In the genomic region with DNA sequence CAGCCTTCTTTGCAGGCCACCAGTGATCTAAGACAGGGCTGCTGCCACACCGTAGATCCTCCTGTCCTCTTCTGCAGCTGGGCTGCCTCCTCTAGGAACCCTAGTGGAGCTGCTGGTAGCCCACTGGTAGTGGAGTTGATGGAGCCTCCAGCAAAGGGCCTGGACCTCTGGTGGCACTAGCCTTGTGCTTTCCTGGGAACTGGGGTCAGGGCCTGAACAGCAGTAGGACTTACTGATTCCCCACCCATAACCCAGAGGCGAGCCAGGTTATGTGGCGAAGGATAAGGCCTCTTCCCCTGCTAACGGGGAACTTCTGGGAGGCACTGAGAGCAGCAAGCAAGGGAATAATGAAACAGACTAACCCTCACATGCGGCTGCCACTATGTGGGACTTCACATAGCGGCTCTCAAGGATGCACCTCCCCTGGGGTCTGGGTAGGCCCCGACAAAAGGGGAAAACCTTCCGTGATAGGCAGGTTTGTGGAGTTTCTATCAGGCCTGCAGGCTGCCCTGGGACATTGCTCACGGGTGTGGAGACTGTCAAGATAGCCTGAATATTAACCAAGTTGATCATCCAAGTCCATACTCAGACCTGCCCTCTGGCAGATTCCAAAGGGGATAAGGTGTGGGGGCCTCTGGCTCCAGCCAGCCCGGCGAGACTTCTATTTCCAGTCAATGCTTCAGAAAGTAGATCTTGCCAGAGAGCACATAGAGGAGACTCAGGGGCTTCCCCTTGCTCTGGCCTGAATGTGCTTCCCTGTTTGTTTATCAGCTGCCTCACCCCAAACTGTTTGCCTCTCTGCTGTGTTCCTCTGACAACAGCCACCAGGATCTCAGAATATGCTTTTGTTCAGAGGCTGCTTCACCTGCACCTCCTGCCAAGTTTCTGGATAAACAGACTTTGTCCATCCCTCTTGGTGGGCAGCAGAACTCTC, we compare ENCODE assay signal across 20 cellular contexts. TPM values are rescaled to one million over a fixed set of nuclear protein-coding genes. Genes with fewer than 3 reads are reported as not detected.
DNase-seq lines count a peak whose midpoint lies in the region; ATAC-seq and TF ChIP-seq lines count a peak whose summit lies in the region.
"Had no signal": no experiment of that assay in that cellular context is flagged by ENCODE, and none has a peak within 500 bp of the region (broad histone marks: within the 10 kb centered on the region; RNA-seq: fewer than 3 reads in every experiment).

No MANE protein-coding gene starts in this region.

- POLR2A ChIA-PET in CD8-positive, alpha-beta memory T cell (lab: Charles Lee) = no interaction called here

- no peak overlapping the region for H3K4me3 Mint-ChIP-seq in neural crest cell
- H3K4me3 Mint-ChIP-seq in CD8-positive, alpha-beta memory T cell = no peak overlapping the region
- H3K4me3 Mint-ChIP-seq: activated naive CD4-positive, alpha-beta T cell treated with anti-CD3 and anti-CD28 coated beads for 36 hours; nephron; WTC11 had no signal

- H3K36me3 Mint-ChIP-seq in neural crest cell (ENCODE audit: low read depth) = peaks cover 6% of the 10 kb centered on the region
- H3K36me3 Mint-ChIP-seq in CD8-positive, alpha-beta memory T cell = peaks cover 0 to 14% (median 2%) of the 10 kb centered on the region in 3 donors
- H3K36me3 Mint-ChIP-seq: WTC11 had no signal

- H3K4me3 ChIP-seq in CD8-positive, alpha-beta memory T cell (ENCODE audit: low read length) = no peak overlapping the region
- H3K4me3 ChIP-seq: dorsolateral prefrontal cortex, thyroid gland had no signal

- no peaks in the 10 kb centered on the region for H3K27me3 ChIP-seq in CD8-positive, alpha-beta memory T cell (ENCODE audit: insufficient read depth, low read length, poor library complexity, severe bottlenecking)
- H3K27me3 ChIP-seq: dorsolateral prefrontal cortex, thyroid gland had no signal

- no peaks in the 10 kb centered on the region for H3K4me1 ChIP-seq in CD8-positive, alpha-beta memory T cell (ENCODE audit: insufficient read depth, low read length)
- H3K4me1 ChIP-seq: thyroid gland had no signal

- DNase-seq in NCI-H345 (lab: John Stamatoyannopoulos, UW) (peak; percentile 32), Right ventricle myocardium superior (no peak), neural crest cell (ENCODE audit: low read depth, low spot score) (no peak), GM03348 (ENCODE audit: low spot score) (no peak), NCI-H1092 treated with DMSO at 0.1 percent for 48 hours (lab: John Stamatoyannopoulos, UW) (no peak)
- no peak for DNase-seq in CD8-positive, alpha-beta memory T cell
- DNase-seq: activated naive CD4-positive, alpha-beta T cell treated with anti-CD3 and anti-CD28 coated beads for 36 hours; DMS153; dorsolateral prefrontal cortex; GOT3; NCI-H1048; PC-3; stimulated activated CD4-positive, alpha-beta T cell treated with anti-CD3 and anti-CD28 coated beads, Interleukin-1b, Interleukin-23, amount 100 ng/mL, for 48 hours; SW 1271; thyroid gland had no signal

- CTCF ChIA-PET in CD8-positive, alpha-beta memory T cell (lab: Charles Lee) = no interaction called here

- intact Hi-C loops in Right ventricle myocardium superior (cut with DNase I) = no loop called here

- no peaks in the 10 kb centered on the region for H3K36me3 ChIP-seq in CD8-positive, alpha-beta memory T cell (ENCODE audit: insufficient read depth, low read length)
- H3K36me3 ChIP-seq: thyroid gland had no signal

- peak overlapping the region; percentile 44 for H3K27ac Mint-ChIP-seq in neural crest cell (ENCODE audit: unreplicated experiment)
- H3K27ac Mint-ChIP-seq in CD8-positive, alpha-beta memory T cell = no peak overlapping the region
- H3K27ac Mint-ChIP-seq: activated naive CD4-positive, alpha-beta T cell treated with anti-CD3 and anti-CD28 coated beads for 36 hours; nephron; WTC11 had no signal

- H3K27ac ChIP-seq in C4-2B = peak overlapping the region; percentile 74
- no peak overlapping the region for H3K27ac ChIP-seq in CD8-positive, alpha-beta memory T cell (ENCODE audit: low read depth, low read length)
- H3K27ac ChIP-seq: thyroid gland had no signal

- peaks cover 5% of the 10 kb centered on the region for H3K9me3 ChIP-seq in CD8-positive, alpha-beta memory T cell (ENCODE audit: low read length)
- H3K9me3 ChIP-seq: thyroid gland had no signal

- H3K27me3 Mint-ChIP-seq in neural crest cell (ENCODE audit: low read depth) = peaks cover 2% of the 10 kb centered on the region
- H3K27me3 Mint-ChIP-seq in CD8-positive, alpha-beta memory T cell = peaks cover 0 to 3% of the 10 kb centered on the region in 2 donors

- H3K9me3 Mint-ChIP-seq in neural crest cell = peaks cover 9% of the 10 kb centered on the region
- peaks cover 0 to 11% (median 9%) of the 10 kb centered on the region in 5 donors for H3K9me3 Mint-ChIP-seq in CD8-positive, alpha-beta memory T cell

- ATAC-seq in Right ventricle myocardium superior (ENCODE audit: poor library complexity) (peak; percentile 83), HG03159 (IDR thresholded peaks at IDR 0.05; ENCODE audit: unreplicated experiment) (no peak)
- ATAC-seq: PC-3, WTC11 had no signal

- TF ChIP-seq CTCF in C4-2B (conservative IDR thresholded peaks at IDR 0.05) (no peak), neural crest cell (conservative IDR thresholded peaks at IDR 0.05) (no peak)

- H3K4me1 Mint-ChIP-seq in neural crest cell = peaks cover 6% of the 10 kb centered on the region
- no peaks in the 10 kb centered on the region for H3K4me1 Mint-ChIP-seq in CD8-positive, alpha-beta memory T cell

RNA-seq across cellular contexts. Expression of a gene that starts 7.4 kb away (rescaled TPM):
- total RNA-seq in Right ventricle myocardium superior (1.6 TPM), neural crest cell (0.47 and 0.68 TPM in 2 replicates)
- 1 to 10 TPM; 2.6 to 2.9 TPM for total RNA-seq in CD8-positive, alpha-beta memory T cell
- polyA plus RNA-seq in CD8-positive, alpha-beta memory T cell = 0.15 TPM

RNA-seq across cellular contexts. Expression of a gene that starts 44.1 kb away (rescaled TPM):
- total RNA-seq in Right ventricle myocardium superior = 5.2 TPM
- total RNA-seq in neural crest cell = 37.4 and 38.0 TPM in 2 replicates
- total RNA-seq in CD8-positive, alpha-beta memory T cell = 1 to 10 TPM in 1 of 2 experiments, under 1 TPM in 1; 0.39 to 1.4 TPM
- not detected for polyA plus RNA-seq in CD8-positive, alpha-beta memory T cell
- total RNA-seq: activated naive CD4-positive, alpha-beta T cell treated with anti-CD3 and anti-CD28 coated beads for 36 hours; NCI-H460 had no signal
